1 cellular context compared by ENCODE assay signal in genomic region chr9:74025402-74025894, GRCh38.
TF ChIP-seq lines count a peak whose summit lies in the region.

No MANE protein-coding gene starts in this region.

TF ChIP-seq in HepG2, 621 proteins besides CTCF, POLR2A, EP300 and RAD21 (continued from another document and continues in another):
- TF ChIP-seq PAXIP1 (CRISPR knock-in tag; conservative IDR thresholded peaks at IDR 0.05) (peak; percentile 96), CHD2 (IDR thresholded peaks at IDR 0.05; ENCODE audit: low read depth, low read length) (no peak), PITX1 (CRISPR knock-in tag; IDR thresholded peaks at IDR 0.05) (peak; percentile 28; the same call in 1 of the 2 replicates), MIER3 (CRISPR knock-in tag; IDR thresholded peaks at IDR 0.05; ENCODE audit: borderline replicate concordance) (peak; percentile 43; the same call in 1 of the 2 replicates), PAX8 (CRISPR knock-in tag; IDR thresholded peaks at IDR 0.05; ENCODE audit: borderline replicate concordance) (no peak), CBX5 (CRISPR knock-in tag; IDR thresholded peaks at IDR 0.05; ENCODE audit: borderline replicate concordance) (no peak), KMT2B (CRISPR knock-in tag; IDR thresholded peaks at IDR 0.05) (peak; percentile 48; the same call in 1 of the 2 replicates), NR2F2 (IDR thresholded peaks at IDR 0.05; ENCODE audit: borderline replicate concordance, low read depth) (peak; percentile 82; the same call in 1 of the 2 replicates), JUND (CRISPR knock-in tag; IDR thresholded peaks at IDR 0.05) (peak; percentile 86), U2AF1 (optimal IDR thresholded peaks at IDR 0.05; ENCODE audit: low read depth, low read length) (no peak), ZNF367 (CRISPR knock-in tag; IDR thresholded peaks at IDR 0.05; ENCODE audit: borderline replicate concordance) (no peak), NBN (conservative IDR thresholded peaks at IDR 0.05) (no peak), HOXA9 (CRISPR knock-in tag; IDR thresholded peaks at IDR 0.05; ENCODE audit: borderline replicate concordance) (no peak), ZNF317 (CRISPR knock-in tag; IDR thresholded peaks at IDR 0.05) (no peak), ZBTB8A (CRISPR knock-in tag; IDR thresholded peaks at IDR 0.05; ENCODE audit: borderline replicate concordance, low read depth) (no peak), ZBTB49 (CRISPR knock-in tag; IDR thresholded peaks at IDR 0.05; ENCODE audit: borderline replicate concordance) (no peak), ZMAT3 (CRISPR knock-in tag; conservative IDR thresholded peaks at IDR 0.05) (no peak), ZNF121 (CRISPR knock-in tag; IDR thresholded peaks at IDR 0.05) (no peak), ZBTB43 (CRISPR knock-in tag; conservative IDR thresholded peaks at IDR 0.05) (0 out of 2 replicates have a peak, but pooled peaks have one; percentile 36), ZNF276 (CRISPR knock-in tag; IDR thresholded peaks at IDR 0.05; ENCODE audit: low read depth) (no peak), CEBPB (IDR thresholded peaks at IDR 0.05; ENCODE audit: borderline replicate concordance, low read depth, low read length) (peak; percentile 88), ZNF740 (CRISPR knock-in tag; IDR thresholded peaks at IDR 0.05) (no peak), RFX1 (IDR thresholded peaks at IDR 0.05) (no peak), ZFP36 (IDR thresholded peaks at IDR 0.05; ENCODE audit: borderline replicate concordance, low read depth, low read length, partially characterized antibody) (no peak), ZNF414 (CRISPR knock-in tag; IDR thresholded peaks at IDR 0.05) (no peak), PBX2 (CRISPR knock-in tag; IDR thresholded peaks at IDR 0.05) (no peak), ZFP36L2 (CRISPR knock-in tag; IDR thresholded peaks at IDR 0.05) (no peak), ZNF275 (CRISPR knock-in tag; IDR thresholded peaks at IDR 0.05; ENCODE audit: borderline replicate concordance) (no peak), BCLAF1 (IDR thresholded peaks at IDR 0.05) (no peak), SP4 (CRISPR knock-in tag; IDR thresholded peaks at IDR 0.05) (no peak), ZNF136 (CRISPR knock-in tag; IDR thresholded peaks at IDR 0.05; ENCODE audit: low read depth) (no peak), ZNF879 (CRISPR knock-in tag; IDR thresholded peaks at IDR 0.05) (no peak), ARID3A (IDR thresholded peaks at IDR 0.05; ENCODE audit: low read depth, low read length) (peak; percentile 89), NPAS2 (CRISPR knock-in tag; IDR thresholded peaks at IDR 0.05; ENCODE audit: borderline replicate concordance) (no peak), ZNF431 (CRISPR knock-in tag; IDR thresholded peaks at IDR 0.05; ENCODE audit: borderline replicate concordance, low read depth) (no peak), ZNF556 (CRISPR knock-in tag; IDR thresholded peaks at IDR 0.05; ENCODE audit: borderline replicate concordance) (peak; percentile 18; the same call in 1 of the 2 replicates), USF2 (IDR thresholded peaks at IDR 0.05; ENCODE audit: low read depth, low read length) (no peak), USF2 (CRISPR knock-in tag; IDR thresholded peaks at IDR 0.05; ENCODE audit: borderline replicate concordance) (no peak)
